ENCODE assay signal across 1 cellular context in the genomic region with DNA sequence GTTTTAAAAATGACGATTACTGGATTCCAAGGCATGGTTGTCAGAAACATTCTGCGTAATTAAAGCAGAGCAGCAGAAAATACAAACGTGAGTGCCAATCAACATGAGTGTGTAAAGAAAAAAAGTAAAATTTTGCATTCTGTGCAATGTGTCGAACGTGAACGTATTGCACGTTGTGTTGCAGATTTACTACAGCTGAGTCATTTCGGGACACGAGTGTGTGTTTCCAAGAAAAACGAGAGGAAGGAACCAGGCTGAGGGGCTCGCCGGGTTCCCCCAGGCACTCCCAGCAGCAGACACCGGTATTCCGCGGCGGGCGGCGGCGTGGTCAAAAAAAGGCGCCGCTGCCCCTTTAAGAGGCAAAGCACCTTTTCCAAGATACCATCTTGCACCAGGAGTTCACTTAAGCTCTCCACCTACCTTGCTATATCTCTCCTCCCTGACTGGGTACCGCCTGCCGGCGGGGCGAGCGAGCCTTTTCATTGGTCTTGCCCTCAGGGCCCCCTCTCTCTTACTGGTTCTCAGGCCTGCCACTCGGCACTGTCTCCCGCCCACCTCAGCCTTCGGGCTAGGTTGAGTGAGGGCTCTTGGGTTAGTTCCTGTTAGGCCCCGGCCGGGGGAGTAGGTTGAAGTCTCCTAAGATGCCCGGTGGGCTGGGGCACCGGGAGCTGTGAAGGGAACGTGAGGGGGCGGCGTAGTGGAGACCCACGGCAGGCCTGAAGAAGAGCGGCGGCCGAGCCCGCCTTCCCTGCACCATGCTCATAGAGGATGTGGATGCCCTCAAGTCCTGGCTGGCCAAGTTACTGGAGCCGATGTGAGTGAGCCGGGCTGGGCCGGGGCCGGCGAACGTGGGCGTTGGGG.
TF ChIP-seq lines count a peak whose summit lies in the region.

A gene with protein sequence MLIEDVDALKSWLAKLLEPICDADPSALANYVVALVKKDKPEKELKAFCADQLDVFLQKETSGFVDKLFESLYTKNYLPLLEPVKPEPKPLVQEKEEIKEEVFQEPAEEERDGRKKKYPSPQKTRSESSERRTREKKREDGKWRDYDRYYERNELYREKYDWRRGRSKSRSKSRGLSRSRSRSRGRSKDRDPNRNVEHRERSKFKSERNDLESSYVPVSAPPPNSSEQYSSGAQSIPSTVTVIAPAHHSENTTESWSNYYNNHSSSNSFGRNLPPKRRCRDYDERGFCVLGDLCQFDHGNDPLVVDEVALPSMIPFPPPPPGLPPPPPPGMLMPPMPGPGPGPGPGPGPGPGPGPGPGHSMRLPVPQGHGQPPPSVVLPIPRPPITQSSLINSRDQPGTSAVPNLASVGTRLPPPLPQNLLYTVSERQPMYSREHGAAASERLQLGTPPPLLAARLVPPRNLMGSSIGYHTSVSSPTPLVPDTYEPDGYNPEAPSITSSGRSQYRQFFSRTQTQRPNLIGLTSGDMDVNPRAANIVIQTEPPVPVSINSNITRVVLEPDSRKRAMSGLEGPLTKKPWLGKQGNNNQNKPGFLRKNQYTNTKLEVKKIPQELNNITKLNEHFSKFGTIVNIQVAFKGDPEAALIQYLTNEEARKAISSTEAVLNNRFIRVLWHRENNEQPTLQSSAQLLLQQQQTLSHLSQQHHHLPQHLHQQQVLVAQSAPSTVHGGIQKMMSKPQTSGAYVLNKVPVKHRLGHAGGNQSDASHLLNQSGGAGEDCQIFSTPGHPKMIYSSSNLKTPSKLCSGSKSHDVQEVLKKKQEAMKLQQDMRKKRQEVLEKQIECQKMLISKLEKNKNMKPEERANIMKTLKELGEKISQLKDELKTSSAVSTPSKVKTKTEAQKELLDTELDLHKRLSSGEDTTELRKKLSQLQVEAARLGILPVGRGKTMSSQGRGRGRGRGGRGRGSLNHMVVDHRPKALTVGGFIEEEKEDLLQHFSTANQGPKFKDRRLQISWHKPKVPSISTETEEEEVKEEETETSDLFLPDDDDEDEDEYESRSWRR (plus strand): TSS at position 595 of the 861 bp plus-strand sequence. CDS start 161 bp downstream, at position 756.

TF ChIP-seq in GM12878, 131 proteins besides CTCF, POLR2A, EP300 and RAD21 (continued from another document):
- TF ChIP-seq, protein P1, sequence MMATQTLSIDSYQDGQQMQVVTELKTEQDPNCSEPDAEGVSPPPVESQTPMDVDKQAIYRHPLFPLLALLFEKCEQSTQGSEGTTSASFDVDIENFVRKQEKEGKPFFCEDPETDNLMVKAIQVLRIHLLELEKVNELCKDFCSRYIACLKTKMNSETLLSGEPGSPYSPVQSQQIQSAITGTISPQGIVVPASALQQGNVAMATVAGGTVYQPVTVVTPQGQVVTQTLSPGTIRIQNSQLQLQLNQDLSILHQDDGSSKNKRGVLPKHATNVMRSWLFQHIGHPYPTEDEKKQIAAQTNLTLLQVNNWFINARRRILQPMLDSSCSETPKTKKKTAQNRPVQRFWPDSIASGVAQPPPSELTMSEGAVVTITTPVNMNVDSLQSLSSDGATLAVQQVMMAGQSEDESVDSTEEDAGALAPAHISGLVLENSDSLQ (IDR thresholded peaks at IDR 0.05) = peak; percentile 100
